1 cellular context compared by ENCODE assay signal in genomic region chr4:7597281-7597680, GRCh38.
A peak's percentile ranks its signal among the peaks of the same experiment; 100 is the strongest.
TF ChIP-seq lines count a peak whose summit lies in the region.

No MANE protein-coding gene starts in this region.

TF ChIP-seq in HEK293, 187 proteins besides CTCF, POLR2A, EP300 and RAD21 (continued from another document):
- no peak for TF ChIP-seq PRDM10 (tag by site-specific recombination; IDR thresholded peaks at IDR 0.05)
- no peak for TF ChIP-seq ZNF558 (tag by site-specific recombination; IDR thresholded peaks at IDR 0.05)
- TF ChIP-seq ZNF785 (tag by site-specific recombination; IDR thresholded peaks at IDR 0.05): peak; percentile 79; the same call in 1 of the 2 replicates
